Comparison of ENCODE assay signal across 1 cellular context in genomic region chr9:136352682-136353081, GRCh38.
TF ChIP-seq lines count a peak whose summit lies in the region.

No MANE protein-coding gene starts in this region.

TF ChIP-seq in HEK293, 187 proteins besides CTCF, POLR2A, EP300 and RAD21 (continued from another document):
- no peak for TF ChIP-seq ZEB2 (tag by site-specific recombination; IDR thresholded peaks at IDR 0.05)
- no peak for TF ChIP-seq ZNF350 (tag by site-specific recombination; IDR thresholded peaks at IDR 0.05)
- TF ChIP-seq ZNF76 (tag by site-specific recombination; IDR thresholded peaks at IDR 0.05; ENCODE audit: borderline replicate concordance, low read depth) = no peak
- no peak for TF ChIP-seq ZNF221 (tag by site-specific recombination; IDR thresholded peaks at IDR 0.05; ENCODE audit: borderline replicate concordance)
- TF ChIP-seq ZIC2 (tag by site-specific recombination; IDR thresholded peaks at IDR 0.05) = no peak
- TF ChIP-seq ZNF274 (IDR thresholded peaks at IDR 0.05; ENCODE audit: low read length) = no peak
- TF ChIP-seq ZNF274 (tag by site-specific recombination; IDR thresholded peaks at IDR 0.05; ENCODE audit: borderline replicate concordance) = no peak
- TF ChIP-seq SP2 (tag by site-specific recombination; IDR thresholded peaks at IDR 0.05) = peak; percentile 59
- TF ChIP-seq ZNF146 (tag by site-specific recombination; IDR thresholded peaks at IDR 0.05) = no peak
- peak; percentile 91 for TF ChIP-seq ZBTB8A (tag by site-specific recombination; IDR thresholded peaks at IDR 0.05)
- no peak for TF ChIP-seq BCL11B (tag by site-specific recombination; IDR thresholded peaks at IDR 0.05; ENCODE audit: low read depth)
- no peak for TF ChIP-seq ZNF112 (tag by site-specific recombination; IDR thresholded peaks at IDR 0.05)
- TF ChIP-seq ZNF623 (tag by site-specific recombination; IDR thresholded peaks at IDR 0.05) = no peak
- no peak for TF ChIP-seq HIC1 (tag by site-specific recombination; IDR thresholded peaks at IDR 0.05)
- TF ChIP-seq ZNF155 (tag by site-specific recombination; IDR thresholded peaks at IDR 0.05) = no peak
- TF ChIP-seq PATZ1 (tag by site-specific recombination; IDR thresholded peaks at IDR 0.05) = peak; percentile 41; the same call in 1 of the 2 replicates
- no peak for TF ChIP-seq ZNF37A (tag by site-specific recombination; IDR thresholded peaks at IDR 0.05)
TF ChIP-seq in HEK293: peak in this region for 7.
